Comparison of ENCODE assay signal across 9 cellular contexts in the genomic region with DNA sequence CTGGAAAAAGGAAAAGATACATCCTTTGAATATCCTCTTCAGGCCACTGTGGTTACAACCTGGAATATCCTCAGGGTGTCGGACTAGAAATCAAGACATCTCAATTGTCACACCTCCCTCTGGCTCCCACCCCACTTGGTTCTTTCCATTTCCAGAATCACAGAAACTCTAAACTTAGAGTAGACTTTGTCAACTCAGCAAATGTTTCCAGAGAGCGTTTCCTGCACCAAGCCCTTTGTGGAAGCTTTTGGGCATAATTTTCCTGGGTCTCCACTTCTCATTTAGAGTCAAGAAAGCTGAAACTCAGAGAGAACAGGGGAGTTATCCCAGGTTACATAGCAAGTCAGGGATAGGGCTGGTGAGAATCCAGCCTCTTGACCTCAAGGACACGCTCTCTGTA.
"Had no signal": no experiment of that assay in that cellular context is flagged by ENCODE, and none has a peak within 500 bp of the region (broad histone marks: within the 10 kb centered on the region; RNA-seq: fewer than 3 reads in every experiment).

No MANE protein-coding gene starts in this region.

- FAIRE-seq: H1, H54, HTR-8/SVneo had no signal

- H3K27ac Mint-ChIP-seq: GM23338, H9, IgD-negative memory B cell had no signal

- H3K4me2 ChIP-seq: GM23338, KMS-11 had no signal

- H3K36me3 Mint-ChIP-seq: IgD-negative memory B cell had no signal

- DNase-seq: H9, HCEC 1CT, KBM-7 had no signal

- H3K9me3 Mint-ChIP-seq: GM23338, H9 had no signal

- ATAC-seq: GM23338 had no signal

- H3K27me3 Mint-ChIP-seq: IgD-negative memory B cell had no signal

- H3K4me3 Mint-ChIP-seq: GM23338, H9, IgD-negative memory B cell had no signal

- H3K27ac ChIP-seq: KMS-11 had no signal

- H3K4me3 ChIP-seq: GM23338 had no signal

- H3K4me1 Mint-ChIP-seq: IgD-negative memory B cell had no signal
